Comparison of ENCODE assay signal across 20 cellular contexts in the genomic region with DNA sequence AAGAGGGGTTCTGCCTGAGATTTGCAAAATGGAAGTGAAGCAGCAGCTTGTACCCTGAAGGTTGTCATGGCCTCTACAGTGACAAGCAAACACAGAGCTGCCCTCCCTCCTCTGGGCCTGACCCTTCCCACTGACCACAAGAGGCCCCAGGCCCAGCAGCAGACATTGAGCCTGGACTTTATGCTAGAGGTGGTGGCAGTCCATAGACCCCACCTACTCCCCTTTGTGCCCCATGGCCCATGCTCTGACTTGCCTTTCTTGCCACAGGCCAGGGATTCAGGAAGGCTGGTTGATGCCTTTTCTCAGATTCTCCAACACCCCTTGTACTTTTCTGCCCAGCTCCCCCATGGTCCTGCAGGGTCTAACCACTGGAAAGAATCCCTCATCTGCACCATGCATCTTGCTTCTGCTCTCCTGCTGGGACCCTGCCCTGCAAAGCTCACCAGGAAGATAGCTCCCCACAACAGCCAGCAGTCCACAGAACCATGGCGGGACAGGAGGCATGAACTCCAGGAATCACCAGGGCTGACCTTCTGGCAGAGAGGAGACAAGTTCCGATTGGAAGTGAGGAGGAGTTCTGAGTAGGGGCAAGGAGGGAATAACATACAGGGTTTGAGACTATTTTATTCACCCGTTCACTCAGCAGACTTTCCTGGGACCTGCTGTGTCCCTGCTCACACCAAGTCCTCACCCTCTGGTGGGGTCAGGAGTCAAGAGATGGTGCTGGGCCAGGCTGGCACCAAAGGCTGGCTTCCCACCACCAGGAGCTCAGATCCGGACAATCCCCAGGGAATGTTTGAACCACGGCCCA.
DNase-seq lines count a peak whose midpoint lies in the region; ATAC-seq, FAIRE-seq and TF ChIP-seq lines count a peak whose summit lies in the region.
"Had no signal": no experiment of that assay in that cellular context is flagged by ENCODE, and none has a peak within 500 bp of the region (broad histone marks: within the 10 kb centered on the region; RNA-seq: fewer than 3 reads in every experiment).

No MANE protein-coding gene starts in this region.

- BruUV-seq in HepG2 (replicated peaks; lab: Mats Ljungman, UMichigan): no TSS peak

- H3K9ac ChIP-seq in HepG2 (ENCODE audit: insufficient read depth, low read depth, low read length) (no peak overlapping the region), neuronal stem cell (ENCODE audit: low read depth, low read length, poor library complexity) (no peak overlapping the region)
- H3K9ac ChIP-seq: BLaER1 treated with 17β-estradiol and CSF1 and Interleukin-3, amounts not matched to agents 10 nM and 100 nM; GM23248 had no signal

- peak overlapping the region; percentile 67 for H3K14ac ChIP-seq in neuronal stem cell (ENCODE audit: low read length)

- H2AK5ac ChIP-seq in neuronal stem cell (ENCODE audit: low read depth, low read length): no peak overlapping the region

- H3K4me1 ChIP-seq in HepG2 (ENCODE audit: insufficient read depth, low read length): peaks cover 47% of the 10 kb centered on the region
- H3K4me1 ChIP-seq in right lobe of liver: peaks cover 0 to 22% (median 7%) of the 10 kb centered on the region in 4 donors
- H3K4me1 ChIP-seq in neuronal stem cell (ENCODE audit: control insufficient read depth in 2 of 2, insufficient read depth in 1 of 2, low read depth in 1 of 2, low read length in 2 of 2): no peaks in the 10 kb centered on the region
- peaks cover 16% of the 10 kb centered on the region for H3K4me1 ChIP-seq in vagina
- H3K4me1 ChIP-seq: HAP-1 had no signal

- peak overlapping the region; percentile 15 for H3K27ac Mint-ChIP-seq in activated CD8-positive, alpha-beta T cell treated with anti-CD3 and anti-CD28 coated beads, Interleukin-2, amount 10 ng/mL, durations not matched to agents 7 days and 5 days
- no peak overlapping the region for H3K27ac Mint-ChIP-seq in activated CD8-positive, alpha-beta T cell treated with anti-CD3 and anti-CD28 coated beads for 36 hours
- no peak overlapping the region for H3K27ac Mint-ChIP-seq in activated naive CD4-positive, alpha-beta T cell treated with anti-CD3 and anti-CD28 coated beads for 36 hours
- H3K27ac Mint-ChIP-seq: B cell; CD8-positive, alpha-beta T cell had no signal

- no peaks in the 10 kb centered on the region for H3K9me3 ChIP-seq in HepG2 (ENCODE audit: low read length)
- no peaks in the 10 kb centered on the region for H3K9me3 ChIP-seq in right lobe of liver
- peaks cover 0 to 2% of the 10 kb centered on the region in 2 donors for H3K9me3 ChIP-seq in neuronal stem cell (replicated peaks in 1 of 2; ENCODE audit: control insufficient read depth in 2 of 2, insufficient read depth in 1 of 2, low read depth in 1 of 2, low read length in 2 of 2)
- no peaks in the 10 kb centered on the region for H3K9me3 ChIP-seq in vagina
- H3K9me3 ChIP-seq: HAP-1 had no signal

- CTCF ChIA-PET in activated CD8-positive, alpha-beta T cell treated with anti-CD3 and anti-CD28 coated beads, Interleukin-2, amount 10 ng/mL, durations not matched to agents 7 days and 5 days (lab: Charles Lee): no interaction called here
- CTCF ChIA-PET in activated CD8-positive, alpha-beta T cell treated with anti-CD3 and anti-CD28 coated beads for 36 hours (lab: Charles Lee): no interaction called here
- CTCF ChIA-PET in HepG2 (lab: Yijun Ruan, JAX; ENCODE audit: low intra/inter-chr PET ratio, low total read pairs): no interaction called here
- CTCF ChIA-PET in activated naive CD4-positive, alpha-beta T cell treated with anti-CD3 and anti-CD28 coated beads for 36 hours (lab: Charles Lee): interaction anchor here (0.5 kb wide), 1 partner anchor 342 kb away, joined by 3 read pairs; no protein-coding TSS in a partner anchor

- H3K4me2 ChIP-seq in HepG2 (ENCODE audit: low read depth, low read length): no peak overlapping the region
- H3K4me2 ChIP-seq in neuronal stem cell (ENCODE audit: insufficient read depth, low read length, poor library complexity, severe bottlenecking): no peak overlapping the region
- H3K4me2 ChIP-seq: BLaER1 treated with 17β-estradiol and CSF1 and Interleukin-3, amounts not matched to agents 10 nM and 100 nM had no signal

- 100% methylated on average over 3 of the region's 5 CpGs for WGBS in HepG2 (ENCODE audit: low lambda C conversion rate)
- 92% methylated on average over 3 of the region's 5 CpGs for WGBS in right lobe of liver (ENCODE audit: insufficient coverage, low coverage, low lambda C conversion rate, missing lambda C conversion rate)
- no CpG with 5 or more reads among the region's 5 CpGs for WGBS in neuronal stem cell (ENCODE audit: extremely low coverage in 2 of 2, insufficient read length in 2 of 2, insufficient replicate concordance in 1 of 2), 2 donors

- H2AFZ ChIP-seq in HepG2 (ENCODE audit: low read length) (no peak overlapping the region), neuronal stem cell (ENCODE audit: low read length) (no peak overlapping the region)
- H2AFZ ChIP-seq: GM23248 had no signal

- H2BK12ac ChIP-seq in neuronal stem cell (ENCODE audit: low read length): no peak overlapping the region

- no peak overlapping the region for H3K23ac ChIP-seq in neuronal stem cell (ENCODE audit: low read depth, low read length, poor library complexity)

- H3K36me3 ChIP-seq in HepG2 (replicated peaks in 1 of 2; ENCODE audit: control insufficient read depth in 1 of 2, insufficient read depth in 2 of 2, low read length in 2 of 2) (no peaks in the 10 kb centered on the region), right lobe of liver (no peaks in the 10 kb centered on the region), neuronal stem cell (replicated peaks in 1 of 2; ENCODE audit: control insufficient read depth in 2 of 2, insufficient read depth in 2 of 2, low read length in 2 of 2) (no peaks in the 10 kb centered on the region), vagina (no peaks in the 10 kb centered on the region)
- H3K36me3 ChIP-seq: BLaER1 treated with 17β-estradiol and CSF1 and Interleukin-3, amounts not matched to agents 10 nM and 100 nM; HAP-1 had no signal

- H4K20me1 ChIP-seq in HepG2 (ENCODE audit: insufficient read depth, low read length): no peaks in the 10 kb centered on the region
- H4K20me1 ChIP-seq: BLaER1 treated with 17β-estradiol and CSF1 and Interleukin-3, amounts not matched to agents 10 nM and 100 nM had no signal

- H3K36me3 Mint-ChIP-seq in activated CD8-positive, alpha-beta T cell treated with anti-CD3 and anti-CD28 coated beads, Interleukin-2, amount 10 ng/mL, durations not matched to agents 7 days and 5 days (ENCODE audit: low read depth): no peaks in the 10 kb centered on the region
- H3K36me3 Mint-ChIP-seq in activated CD8-positive, alpha-beta T cell treated with anti-CD3 and anti-CD28 coated beads for 36 hours (ENCODE audit: low read depth): peaks cover 2% of the 10 kb centered on the region
- H3K36me3 Mint-ChIP-seq in activated naive CD4-positive, alpha-beta T cell treated with anti-CD3 and anti-CD28 coated beads for 36 hours (ENCODE audit: low read depth): no peaks in the 10 kb centered on the region
- H3K36me3 Mint-ChIP-seq: CD8-positive, alpha-beta T cell had no signal

- H3K4me1 Mint-ChIP-seq in activated CD8-positive, alpha-beta T cell treated with anti-CD3 and anti-CD28 coated beads, Interleukin-2, amount 10 ng/mL, durations not matched to agents 7 days and 5 days (ENCODE audit: low read depth): peaks cover 16% of the 10 kb centered on the region
- peaks cover 19% of the 10 kb centered on the region for H3K4me1 Mint-ChIP-seq in activated CD8-positive, alpha-beta T cell treated with anti-CD3 and anti-CD28 coated beads for 36 hours (ENCODE audit: low read depth)
- peaks cover 13% of the 10 kb centered on the region for H3K4me1 Mint-ChIP-seq in activated naive CD4-positive, alpha-beta T cell treated with anti-CD3 and anti-CD28 coated beads for 36 hours (ENCODE audit: low read depth)
- H3K4me1 Mint-ChIP-seq: B cell had no signal

- H3K4me3 Mint-ChIP-seq in activated CD8-positive, alpha-beta T cell treated with anti-CD3 and anti-CD28 coated beads, Interleukin-2, amount 10 ng/mL, durations not matched to agents 7 days and 5 days: no peak overlapping the region
- no peak overlapping the region for H3K4me3 Mint-ChIP-seq in activated CD8-positive, alpha-beta T cell treated with anti-CD3 and anti-CD28 coated beads for 36 hours
- no peak overlapping the region for H3K4me3 Mint-ChIP-seq in activated naive CD4-positive, alpha-beta T cell treated with anti-CD3 and anti-CD28 coated beads for 36 hours
- H3K4me3 Mint-ChIP-seq: B cell; CD8-positive, alpha-beta T cell had no signal

- H3K9me3 Mint-ChIP-seq in activated CD8-positive, alpha-beta T cell treated with anti-CD3 and anti-CD28 coated beads, Interleukin-2, amount 10 ng/mL, durations not matched to agents 7 days and 5 days (ENCODE audit: insufficient read depth): peaks cover 6% of the 10 kb centered on the region
- H3K9me3 Mint-ChIP-seq in activated CD8-positive, alpha-beta T cell treated with anti-CD3 and anti-CD28 coated beads for 36 hours: peaks cover 4% of the 10 kb centered on the region
- H3K9me3 Mint-ChIP-seq in activated naive CD4-positive, alpha-beta T cell treated with anti-CD3 and anti-CD28 coated beads for 36 hours: peaks cover 3% of the 10 kb centered on the region

- no peak overlapping the region for H3K18ac ChIP-seq in neuronal stem cell (ENCODE audit: low read length)

- DNase-seq in activated CD8-positive, alpha-beta T cell treated with anti-CD3 and anti-CD28 coated beads, Interleukin-2, amount 10 ng/mL, durations not matched to agents 7 days and 5 days: no peak
- DNase-seq in activated CD8-positive, alpha-beta T cell treated with anti-CD3 and anti-CD28 coated beads for 36 hours: no peak
- DNase-seq in HepG2 (ENCODE audit: low spot score) (peak; percentile 26), right lobe of liver (no peak), neuronal stem cell (ENCODE audit: low spot score) (no peak), vagina (ENCODE audit: extremely low spot score in 2 of 2) (peak; percentile 82), A172 (ENCODE audit: low spot score) (no peak)
- DNase-seq in activated naive CD4-positive, alpha-beta T cell treated with anti-CD3 and anti-CD28 coated beads for 36 hours: no peak
- DNase-seq: 8988T; Calu3; CD8-positive, alpha-beta T cell; DMS53; DND-41; EL; GM23248 had no signal

- in situ Hi-C loops in HepG2 (cut with HindIII; ENCODE audit: extremely low pct_ligation_motif_present, low pct_unique_long_range_greater_than_20kb): no loop called here

- H3K27ac ChIP-seq in HepG2 (ENCODE audit: extremely low read length, insufficient read depth, low read length) (no peak overlapping the region), right lobe of liver (no peak overlapping the region), neuronal stem cell (replicated peaks; ENCODE audit: low read length) (no peak overlapping the region), vagina (no peak overlapping the region)
- H3K27ac ChIP-seq: BLaER1 treated with 17β-estradiol and CSF1 and Interleukin-3, amounts not matched to agents 10 nM and 100 nM; GM23248 had no signal

- POLR2A ChIA-PET in activated CD8-positive, alpha-beta T cell treated with anti-CD3 and anti-CD28 coated beads, Interleukin-2, amount 10 ng/mL, durations not matched to agents 7 days and 5 days (lab: Charles Lee): no interaction called here
- POLR2A ChIA-PET in activated CD8-positive, alpha-beta T cell treated with anti-CD3 and anti-CD28 coated beads for 36 hours (lab: Charles Lee): interaction anchor here (1.3 kb wide), 1 partner anchor 82 kb away, joined by 3 read pairs; no protein-coding TSS in a partner anchor
- POLR2A ChIA-PET in HepG2 (lab: Yijun Ruan, JAX): no interaction called here

- H3K27me3 Mint-ChIP-seq in activated CD8-positive, alpha-beta T cell treated with anti-CD3 and anti-CD28 coated beads, Interleukin-2, amount 10 ng/mL, durations not matched to agents 7 days and 5 days (ENCODE audit: low read depth): no peaks in the 10 kb centered on the region
- peaks cover 2% of the 10 kb centered on the region for H3K27me3 Mint-ChIP-seq in activated CD8-positive, alpha-beta T cell treated with anti-CD3 and anti-CD28 coated beads for 36 hours
- H3K27me3 Mint-ChIP-seq in activated naive CD4-positive, alpha-beta T cell treated with anti-CD3 and anti-CD28 coated beads for 36 hours (ENCODE audit: low read depth): peaks cover 13% of the 10 kb centered on the region

- no peak overlapping the region for H4K91ac ChIP-seq in neuronal stem cell (ENCODE audit: low read depth, low read length, poor library complexity)

- no peak for TF ChIP-seq CTCF in activated CD8-positive, alpha-beta T cell treated with anti-CD3 and anti-CD28 coated beads for 36 hours (IDR thresholded peaks at IDR 0.05)
- TF ChIP-seq CTCF in HepG2 (CRISPR knock-in tag; IDR thresholded peaks at IDR 0.05): no peak
- TF ChIP-seq CTCF in right lobe of liver (IDR thresholded peaks at IDR 0.05): no peak
- no peak for TF ChIP-seq CTCF in vagina (IDR thresholded peaks at IDR 0.05)

- TF ChIP-seq POLR2A in HepG2 (IDR thresholded peaks at IDR 0.05; ENCODE audit: insufficient read depth in 1 of 2, low read depth in 2 of 2, low read length in 2 of 2) (no peak), right lobe of liver (IDR thresholded peaks at IDR 0.05) (no peak), vagina (IDR thresholded peaks at IDR 0.05) (no peak)

- no peaks in the 10 kb centered on the region for H3K27me3 ChIP-seq in HepG2 (ENCODE audit: control insufficient read depth in 1 of 2, insufficient read depth in 2 of 2, low read length in 2 of 2)
- H3K27me3 ChIP-seq in right lobe of liver: no peaks in the 10 kb centered on the region
- H3K27me3 ChIP-seq in neuronal stem cell (ENCODE audit: control insufficient read depth in 3 of 3, insufficient read depth in 3 of 3, low read depth in 1 of 3, low read length in 3 of 3): peaks cover 0 to 3% (median 0%) of the 10 kb centered on the region in 3 experiments
- no peaks in the 10 kb centered on the region for H3K27me3 ChIP-seq in vagina
- H3K27me3 ChIP-seq: BLaER1 treated with 17β-estradiol and CSF1 and Interleukin-3, amounts not matched to agents 10 nM and 100 nM had no signal

- no peak for TF ChIP-seq RAD21 in HepG2 (CRISPR knock-in tag; IDR thresholded peaks at IDR 0.05)

- no peaks in the 10 kb centered on the region for H3K79me1 ChIP-seq in neuronal stem cell (ENCODE audit: low read depth, low read length)

- intact Hi-C loops in activated CD8-positive, alpha-beta T cell treated with anti-CD3 and anti-CD28 coated beads for 36 hours (cut with micrococcal nuclease): no loop called here
- intact Hi-C loops in HepG2 (cut with micrococcal nuclease; ENCODE audit: unreplicated experiment): loop anchor here (10.0 kb wide), 1 partner anchor 129 kb away; no protein-coding TSS in a partner anchor
- intact Hi-C loops in right lobe of liver (cut with DNase I): no loop called here
- intact Hi-C loops in vagina (cut with DNase I): no loop called here
- intact Hi-C loops in activated naive CD4-positive, alpha-beta T cell treated with anti-CD3 and anti-CD28 coated beads for 36 hours (cut with micrococcal nuclease): no loop called here

- no peak for TF ChIP-seq EP300 in HepG2 (IDR thresholded peaks at IDR 0.05; ENCODE audit: low read depth in 2 of 2, low read length in 2 of 2)
- TF ChIP-seq EP300 in HepG2 (CRISPR knock-in tag; IDR thresholded peaks at IDR 0.05; ENCODE audit: borderline replicate concordance): no peak

- no peak overlapping the region for H3K4ac ChIP-seq in neuronal stem cell (ENCODE audit: low read length)

- no peak for FAIRE-seq in HepG2 (lab: Jason Lieb, UNC)
- FAIRE-seq: GM12878, GM19239 had no signal

- no peak for ATAC-seq in activated CD8-positive, alpha-beta T cell treated with anti-CD3 and anti-CD28 coated beads, Interleukin-2, amount 10 ng/mL, durations not matched to agents 7 days and 5 days
- no peak for ATAC-seq in activated CD8-positive, alpha-beta T cell treated with anti-CD3 and anti-CD28 coated beads for 36 hours
- ATAC-seq in HepG2 (peak; percentile 40), right lobe of liver (no peak)
- ATAC-seq: CD8-positive, alpha-beta T cell; GM12878 had no signal

- H2BK15ac ChIP-seq in neuronal stem cell (ENCODE audit: low read length): no peak overlapping the region

- no peak overlapping the region for H2BK120ac ChIP-seq in neuronal stem cell (ENCODE audit: low read depth, low read length)

- H3K4me3 ChIP-seq in HepG2 (replicated peaks in 1 of 3; ENCODE audit: insufficient read depth in 1 of 3, low read depth in 2 of 3, low read length in 3 of 3) (no peak overlapping the region), right lobe of liver (no peak overlapping the region), neuronal stem cell (ENCODE audit: low read length in 2 of 2) (no peak overlapping the region), vagina (no peak overlapping the region)
- H3K4me3 ChIP-seq: BLaER1 treated with 17β-estradiol and CSF1 and Interleukin-3, amounts not matched to agents 10 nM and 100 nM; GM12878; GM23248; HAP-1 had no signal

- H2BK5ac ChIP-seq in neuronal stem cell (ENCODE audit: low read length): no peak overlapping the region

- no peak overlapping the region for H4K8ac ChIP-seq in neuronal stem cell (ENCODE audit: low read depth, low read length)

- H3K79me2 ChIP-seq in HepG2 (ENCODE audit: insufficient read depth, low read length): no peaks in the 10 kb centered on the region

Comparison
In these comparisons a context has a peak if more than half of its experiments do, and no peak if none do; other contexts are left out.
1. DNase-seq: peak in HepG2 (single experiment) and vagina (2 of 2); none in activated CD8-positive, alpha-beta T cell treated with anti-CD3 and anti-CD28 coated beads, Interleukin-2, amount 10 ng/mL, durations not matched to agents 7 days and 5 days (single experiment), activated CD8-positive, alpha-beta T cell treated with anti-CD3 and anti-CD28 coated beads for 36 hours (single experiment), right lobe of liver (0 of 3), neuronal stem cell (single experiment), A172 (single experiment) and activated naive CD4-positive, alpha-beta T cell treated with anti-CD3 and anti-CD28 coated beads for 36 hours (single experiment).